Comparison of ENCODE assay signal across 1 cellular context in the genomic region with DNA sequence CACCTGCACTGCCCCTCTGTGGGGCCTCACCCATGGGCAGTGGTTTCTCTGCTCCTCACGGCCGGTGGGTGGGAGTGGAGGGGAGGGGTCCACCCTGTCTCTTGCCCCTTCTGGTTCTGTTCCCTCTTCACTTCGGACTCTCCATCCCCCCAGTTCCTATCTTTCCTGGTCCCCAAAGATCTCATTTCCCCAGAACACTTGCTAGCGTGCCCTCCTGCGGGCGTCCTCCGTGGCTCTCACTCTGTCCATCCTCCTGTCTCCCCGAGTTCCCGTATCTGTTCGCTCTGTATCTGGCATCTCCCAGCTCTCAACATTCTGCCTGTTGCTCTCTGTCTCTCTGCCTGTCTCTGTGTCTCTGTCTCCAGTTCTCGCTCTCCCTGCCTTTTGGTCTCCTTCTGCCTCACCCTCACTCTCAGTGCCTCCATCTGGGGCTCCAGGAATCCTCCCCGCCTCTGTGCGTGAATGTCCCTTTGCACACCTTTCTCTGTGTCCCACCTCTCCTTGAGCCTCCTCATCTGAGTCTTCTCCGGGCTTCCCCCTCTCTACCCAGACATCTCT.
A peak's percentile ranks its signal among the peaks of the same experiment; 100 is the strongest.
TF ChIP-seq lines count a peak whose summit lies in the region.

No MANE protein-coding gene starts in this region.

TF ChIP-seq in H1, 55 proteins besides CTCF, POLR2A, EP300 and RAD21:
- TF ChIP-seq KDM4A (IDR thresholded peaks at IDR 0.05; ENCODE audit: low read depth, low read length, severe bottlenecking), result peak; percentile 44
- no peak for TF ChIP-seq SIN3A (conservative IDR thresholded peaks at IDR 0.05 in 1 of 2, IDR thresholded peaks at IDR 0.05 in 1 of 2; ENCODE audit: low read depth in 1 of 2, low read length in 2 of 2)
- TF ChIP-seq RBBP5 (IDR thresholded peaks at IDR 0.05; ENCODE audit: borderline replicate concordance, low read depth, low read length), result 0 out of 2 replicates have a peak, but pooled peaks have one; percentile 64
- no peak for TF ChIP-seq CBX8 (IDR thresholded peaks at IDR 0.05; ENCODE audit: borderline replicate concordance, low read depth, low read length)
- TF ChIP-seq CHD2 (IDR thresholded peaks at IDR 0.05; ENCODE audit: low read length), result no peak
- no peak for TF ChIP-seq RFX5 (IDR thresholded peaks at IDR 0.05; ENCODE audit: borderline replicate concordance, low read depth, low read length)
- TF ChIP-seq, protein P1, sequence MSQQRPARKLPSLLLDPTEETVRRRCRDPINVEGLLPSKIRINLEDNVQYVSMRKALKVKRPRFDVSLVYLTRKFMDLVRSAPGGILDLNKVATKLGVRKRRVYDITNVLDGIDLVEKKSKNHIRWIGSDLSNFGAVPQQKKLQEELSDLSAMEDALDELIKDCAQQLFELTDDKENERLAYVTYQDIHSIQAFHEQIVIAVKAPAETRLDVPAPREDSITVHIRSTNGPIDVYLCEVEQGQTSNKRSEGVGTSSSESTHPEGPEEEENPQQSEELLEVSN (IDR thresholded peaks at IDR 0.05), result no peak
- TF ChIP-seq PHF8 (conservative IDR thresholded peaks at IDR 0.05; ENCODE audit: low read depth, low read length), result no peak
- TF ChIP-seq CTBP2 (IDR thresholded peaks at IDR 0.05; ENCODE audit: borderline replicate concordance, insufficient read depth, insufficient read length, low read length), result peak; percentile 31
- TF ChIP-seq HDAC6 (IDR thresholded peaks at IDR 0.05; ENCODE audit: low read depth, low read length), result no peak
